In the genomic region with DNA sequence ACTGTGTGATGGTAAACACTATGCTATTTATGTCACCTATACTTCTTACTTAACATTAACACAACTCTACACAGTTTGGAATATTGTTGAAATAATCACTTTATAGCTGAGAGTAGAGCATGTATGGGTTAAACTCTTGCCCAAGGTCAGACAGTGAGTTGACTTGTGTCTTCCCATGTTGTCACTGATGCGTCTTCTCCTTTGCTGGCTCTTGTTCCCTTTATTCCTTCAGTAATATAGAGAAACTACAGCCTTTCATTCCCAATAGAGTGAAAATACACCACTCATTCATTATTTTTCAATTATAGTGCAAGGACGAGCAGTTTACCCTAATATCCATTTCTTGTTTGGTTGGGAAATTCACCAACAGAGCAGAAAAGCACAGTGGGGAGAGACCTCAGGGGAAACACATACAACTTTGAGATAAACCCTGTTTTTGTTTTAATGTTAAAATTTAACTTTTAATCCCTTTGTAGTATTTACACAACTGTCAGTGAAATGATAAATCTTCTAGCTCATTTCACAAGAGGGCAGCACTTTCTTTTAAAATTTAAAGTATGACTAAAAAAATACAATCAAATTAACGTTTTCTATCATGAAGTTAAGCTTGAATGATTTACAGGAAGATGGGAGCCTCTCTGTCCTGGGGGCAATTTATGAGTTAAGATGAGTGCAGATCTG, we compare ENCODE assay signal across 1 cellular context.
A peak's percentile ranks its signal among the peaks of the same experiment; 100 is the strongest.
TF ChIP-seq lines count a peak whose summit lies in the region.

No MANE protein-coding gene starts in this region.

TF ChIP-seq in HepG2, 621 proteins besides CTCF, POLR2A, EP300 and RAD21 (continued from another document and continues in another):
- TF ChIP-seq ZNF160 (CRISPR knock-in tag; IDR thresholded peaks at IDR 0.05): no peak
- TF ChIP-seq MLX (CRISPR knock-in tag; IDR thresholded peaks at IDR 0.05): 0 out of 2 replicates have a peak, but pooled peaks have one; percentile 17
- TF ChIP-seq, protein P1, sequence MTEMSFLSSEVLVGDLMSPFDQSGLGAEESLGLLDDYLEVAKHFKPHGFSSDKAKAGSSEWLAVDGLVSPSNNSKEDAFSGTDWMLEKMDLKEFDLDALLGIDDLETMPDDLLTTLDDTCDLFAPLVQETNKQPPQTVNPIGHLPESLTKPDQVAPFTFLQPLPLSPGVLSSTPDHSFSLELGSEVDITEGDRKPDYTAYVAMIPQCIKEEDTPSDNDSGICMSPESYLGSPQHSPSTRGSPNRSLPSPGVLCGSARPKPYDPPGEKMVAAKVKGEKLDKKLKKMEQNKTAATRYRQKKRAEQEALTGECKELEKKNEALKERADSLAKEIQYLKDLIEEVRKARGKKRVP (CRISPR knock-in tag; IDR thresholded peaks at IDR 0.05): no peak
- TF ChIP-seq, protein P2, sequence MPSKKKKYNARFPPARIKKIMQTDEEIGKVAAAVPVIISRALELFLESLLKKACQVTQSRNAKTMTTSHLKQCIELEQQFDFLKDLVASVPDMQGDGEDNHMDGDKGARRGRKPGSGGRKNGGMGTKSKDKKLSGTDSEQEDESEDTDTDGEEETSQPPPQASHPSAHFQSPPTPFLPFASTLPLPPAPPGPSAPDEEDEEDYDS (CRISPR knock-in tag; IDR thresholded peaks at IDR 0.05): peak; percentile 48; the same call in 1 of the 2 replicates
- TF ChIP-seq ZSCAN12 (CRISPR knock-in tag; IDR thresholded peaks at IDR 0.05): 0 out of 2 replicates have a peak, but pooled peaks have one; percentile 67
- TF ChIP-seq, protein P3, sequence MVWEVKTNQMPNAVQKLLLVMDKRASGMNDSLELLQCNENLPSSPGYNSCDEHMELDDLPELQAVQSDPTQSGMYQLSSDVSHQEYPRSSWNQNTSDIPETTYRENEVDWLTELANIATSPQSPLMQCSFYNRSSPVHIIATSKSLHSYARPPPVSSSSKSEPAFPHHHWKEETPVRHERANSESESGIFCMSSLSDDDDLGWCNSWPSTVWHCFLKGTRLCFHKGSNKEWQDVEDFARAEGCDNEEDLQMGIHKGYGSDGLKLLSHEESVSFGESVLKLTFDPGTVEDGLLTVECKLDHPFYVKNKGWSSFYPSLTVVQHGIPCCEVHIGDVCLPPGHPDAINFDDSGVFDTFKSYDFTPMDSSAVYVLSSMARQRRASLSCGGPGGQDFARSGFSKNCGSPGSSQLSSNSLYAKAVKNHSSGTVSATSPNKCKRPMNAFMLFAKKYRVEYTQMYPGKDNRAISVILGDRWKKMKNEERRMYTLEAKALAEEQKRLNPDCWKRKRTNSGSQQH (CRISPR knock-in tag; IDR thresholded peaks at IDR 0.05; ENCODE audit: low read depth): no peak
- no peak for TF ChIP-seq ZFP36L1 (CRISPR knock-in tag; IDR thresholded peaks at IDR 0.05)
- peak; percentile 93 for TF ChIP-seq MEIS2 (CRISPR knock-in tag; IDR thresholded peaks at IDR 0.05)
- TF ChIP-seq SETDB1 (CRISPR knock-in tag; IDR thresholded peaks at IDR 0.05; ENCODE audit: borderline replicate concordance): no peak
- no peak for TF ChIP-seq MYNN (CRISPR knock-in tag; IDR thresholded peaks at IDR 0.05; ENCODE audit: low read depth)
- no peak for TF ChIP-seq ZBTB33 (CRISPR knock-in tag; IDR thresholded peaks at IDR 0.05)
- TF ChIP-seq NR2F6 (IDR thresholded peaks at IDR 0.05): peak; percentile 69
- peak; percentile 58; the same call in 1 of the 2 replicates for TF ChIP-seq NR2F6 (CRISPR knock-in tag; IDR thresholded peaks at IDR 0.05)
- TF ChIP-seq MLLT10 (CRISPR knock-in tag; IDR thresholded peaks at IDR 0.05): no peak
- no peak for TF ChIP-seq ZC3H4 (CRISPR knock-in tag; IDR thresholded peaks at IDR 0.05; ENCODE audit: borderline replicate concordance)
- TF ChIP-seq ZNF614 (CRISPR knock-in tag; IDR thresholded peaks at IDR 0.05; ENCODE audit: borderline replicate concordance): 0 out of 2 replicates have a peak, but pooled peaks have one; percentile 25
- TF ChIP-seq SOX6 (IDR thresholded peaks at IDR 0.05): no peak
- peak; percentile 96 for TF ChIP-seq SOX6 (CRISPR knock-in tag; IDR thresholded peaks at IDR 0.05)
- TF ChIP-seq ZNF329 (CRISPR knock-in tag; IDR thresholded peaks at IDR 0.05; ENCODE audit: low read depth): no peak
- TF ChIP-seq MED8 (CRISPR knock-in tag; IDR thresholded peaks at IDR 0.05; ENCODE audit: insufficient replicate concordance): no peak
- no peak; the same call in 1 of the 2 replicates for TF ChIP-seq MIXL1 (CRISPR knock-in tag; IDR thresholded peaks at IDR 0.05)
- TF ChIP-seq RARA (CRISPR knock-in tag; IDR thresholded peaks at IDR 0.05): peak; percentile 46
- no peak for TF ChIP-seq ZSCAN30 (CRISPR knock-in tag; IDR thresholded peaks at IDR 0.05)
- no peak for TF ChIP-seq PRMT3 (CRISPR knock-in tag; IDR thresholded peaks at IDR 0.05; ENCODE audit: borderline replicate concordance, low read depth)
- TF ChIP-seq TRIM24 (CRISPR knock-in tag; IDR thresholded peaks at IDR 0.05): no peak
- TF ChIP-seq NFYC (CRISPR knock-in tag; IDR thresholded peaks at IDR 0.05): no peak
- TF ChIP-seq MAFG (CRISPR knock-in tag; IDR thresholded peaks at IDR 0.05): no peak
- peak; percentile 55 for TF ChIP-seq HNF4A (CRISPR knock-in tag; IDR thresholded peaks at IDR 0.05)
- no peak for TF ChIP-seq WIZ (CRISPR knock-in tag; IDR thresholded peaks at IDR 0.05)
- TF ChIP-seq ZNF296 (CRISPR knock-in tag; conservative IDR thresholded peaks at IDR 0.05): no peak
- peak; percentile 96 for TF ChIP-seq NCOA2 (CRISPR knock-in tag; IDR thresholded peaks at IDR 0.05)
- TF ChIP-seq ZFP90 (CRISPR knock-in tag; IDR thresholded peaks at IDR 0.05; ENCODE audit: borderline replicate concordance): 0 out of 2 replicates have a peak, but pooled peaks have one; percentile 57
- TF ChIP-seq, protein P4, sequence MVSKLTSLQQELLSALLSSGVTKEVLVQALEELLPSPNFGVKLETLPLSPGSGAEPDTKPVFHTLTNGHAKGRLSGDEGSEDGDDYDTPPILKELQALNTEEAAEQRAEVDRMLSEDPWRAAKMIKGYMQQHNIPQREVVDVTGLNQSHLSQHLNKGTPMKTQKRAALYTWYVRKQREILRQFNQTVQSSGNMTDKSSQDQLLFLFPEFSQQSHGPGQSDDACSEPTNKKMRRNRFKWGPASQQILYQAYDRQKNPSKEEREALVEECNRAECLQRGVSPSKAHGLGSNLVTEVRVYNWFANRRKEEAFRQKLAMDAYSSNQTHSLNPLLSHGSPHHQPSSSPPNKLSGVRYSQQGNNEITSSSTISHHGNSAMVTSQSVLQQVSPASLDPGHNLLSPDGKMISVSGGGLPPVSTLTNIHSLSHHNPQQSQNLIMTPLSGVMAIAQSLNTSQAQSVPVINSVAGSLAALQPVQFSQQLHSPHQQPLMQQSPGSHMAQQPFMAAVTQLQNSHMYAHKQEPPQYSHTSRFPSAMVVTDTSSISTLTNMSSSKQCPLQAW (CRISPR knock-in tag; IDR thresholded peaks at IDR 0.05): 0 out of 2 replicates have a peak, but pooled peaks have one; percentile 55
- no peak for TF ChIP-seq ZNF101 (CRISPR knock-in tag; IDR thresholded peaks at IDR 0.05; ENCODE audit: borderline replicate concordance, low read depth)
- peak; percentile 76 for TF ChIP-seq MED1 (CRISPR knock-in tag; IDR thresholded peaks at IDR 0.05)
- peak; percentile 48; the same call in 1 of the 2 replicates for TF ChIP-seq TARDBP (CRISPR knock-in tag; IDR thresholded peaks at IDR 0.05)
- TF ChIP-seq ZNF225 (CRISPR knock-in tag; IDR thresholded peaks at IDR 0.05): no peak
- TF ChIP-seq ZMYM4 (CRISPR knock-in tag; IDR thresholded peaks at IDR 0.05): no peak; the same call in 1 of the 2 replicates
- no peak for TF ChIP-seq ZNF33A (CRISPR knock-in tag; IDR thresholded peaks at IDR 0.05; ENCODE audit: borderline replicate concordance)
- TF ChIP-seq ZNF574 (CRISPR knock-in tag; IDR thresholded peaks at IDR 0.05): no peak
- TF ChIP-seq, protein P5, sequence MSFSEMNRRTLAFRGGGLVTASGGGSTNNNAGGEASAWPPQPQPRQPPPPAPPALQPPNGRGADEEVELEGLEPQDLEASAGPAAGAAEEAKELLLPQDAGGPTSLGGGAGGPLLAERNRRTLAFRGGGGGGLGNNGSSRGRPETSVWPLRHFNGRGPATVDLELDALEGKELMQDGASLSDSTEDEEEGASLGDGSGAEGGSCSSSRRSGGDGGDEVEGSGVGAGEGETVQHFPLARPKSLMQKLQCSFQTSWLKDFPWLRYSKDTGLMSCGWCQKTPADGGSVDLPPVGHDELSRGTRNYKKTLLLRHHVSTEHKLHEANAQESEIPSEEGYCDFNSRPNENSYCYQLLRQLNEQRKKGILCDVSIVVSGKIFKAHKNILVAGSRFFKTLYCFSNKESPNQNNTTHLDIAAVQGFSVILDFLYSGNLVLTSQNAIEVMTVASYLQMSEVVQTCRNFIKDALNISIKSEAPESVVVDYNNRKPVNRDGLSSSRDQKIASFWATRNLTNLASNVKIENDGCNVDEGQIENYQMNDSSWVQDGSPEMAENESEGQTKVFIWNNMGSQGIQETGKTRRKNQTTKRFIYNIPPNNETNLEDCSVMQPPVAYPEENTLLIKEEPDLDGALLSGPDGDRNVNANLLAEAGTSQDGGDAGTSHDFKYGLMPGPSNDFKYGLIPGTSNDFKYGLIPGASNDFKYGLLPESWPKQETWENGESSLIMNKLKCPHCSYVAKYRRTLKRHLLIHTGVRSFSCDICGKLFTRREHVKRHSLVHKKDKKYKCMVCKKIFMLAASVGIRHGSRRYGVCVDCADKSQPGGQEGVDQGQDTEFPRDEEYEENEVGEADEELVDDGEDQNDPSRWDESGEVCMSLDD (CRISPR knock-in tag; IDR thresholded peaks at IDR 0.05; ENCODE audit: borderline replicate concordance): peak; percentile 35; the same call in 1 of the 2 replicates
- 0 out of 2 replicates have a peak, but pooled peaks have one; percentile 22 for TF ChIP-seq XBP1 (CRISPR knock-in tag; IDR thresholded peaks at IDR 0.05)
- TF ChIP-seq, protein P6, sequence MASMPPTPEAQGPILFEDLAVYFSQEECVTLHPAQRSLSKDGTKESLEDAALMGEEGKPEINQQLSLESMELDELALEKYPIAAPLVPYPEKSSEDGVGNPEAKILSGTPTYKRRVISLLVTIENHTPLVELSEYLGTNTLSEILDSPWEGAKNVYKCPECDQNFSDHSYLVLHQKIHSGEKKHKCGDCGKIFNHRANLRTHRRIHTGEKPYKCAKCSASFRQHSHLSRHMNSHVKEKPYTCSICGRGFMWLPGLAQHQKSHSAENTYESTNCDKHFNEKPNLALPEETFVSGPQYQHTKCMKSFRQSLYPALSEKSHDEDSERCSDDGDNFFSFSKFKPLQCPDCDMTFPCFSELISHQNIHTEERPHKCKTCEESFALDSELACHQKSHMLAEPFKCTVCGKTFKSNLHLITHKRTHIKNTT (CRISPR knock-in tag; IDR thresholded peaks at IDR 0.05): no peak
- peak; percentile 93 for TF ChIP-seq FOXP4 (CRISPR knock-in tag; IDR thresholded peaks at IDR 0.05)
- TF ChIP-seq HNRNPK (IDR thresholded peaks at IDR 0.05; ENCODE audit: low read depth, low read length, poor library complexity, severe bottlenecking): no peak
